Comparison of ENCODE assay signal across 8 cellular contexts in genomic region chr3:115512565-115513410, GRCh38.
A peak's percentile ranks its signal among the peaks of the same experiment; 100 is the strongest.
DNase-seq lines count a peak whose midpoint lies in the region; ATAC-seq, FAIRE-seq and TF ChIP-seq lines count a peak whose summit lies in the region.

No MANE protein-coding gene starts in this region.

- H3K36me3 Mint-ChIP-seq in stimulated activated effector memory CD8-positive, alpha-beta T cell treated with anti-CD3 and anti-CD28 coated beads, Interleukin-12 subunit alpha, Interleukin-12 subunit beta, amount 100 ng/mL, for 72 hours = no peaks in the 10 kb centered on the region

- peak overlapping the region; percentile 68 for H3K4me3 ChIP-seq in HUES48 (ENCODE audit: low read depth, low read length)
- peak overlapping the region; percentile 19 for H3K4me3 ChIP-seq in RWPE2 (ENCODE audit: severe bottlenecking)

- peak overlapping the region; percentile 80 for H3K4me3 Mint-ChIP-seq in stimulated activated effector memory CD8-positive, alpha-beta T cell treated with anti-CD3 and anti-CD28 coated beads, Interleukin-12 subunit alpha, Interleukin-12 subunit beta, amount 100 ng/mL, for 72 hours

- H3K36me3 ChIP-seq in HUES48 (ENCODE audit: control insufficient read depth, insufficient read depth, low read length) (no peaks in the 10 kb centered on the region), RWPE2 (ENCODE audit: low read depth) (no peaks in the 10 kb centered on the region)

- H3K27me3 ChIP-seq in HUES48 (ENCODE audit: control insufficient read depth, insufficient read depth, low read length) (no peaks in the 10 kb centered on the region), RWPE2 (ENCODE audit: insufficient read depth, poor library complexity, severe bottlenecking) (no peaks in the 10 kb centered on the region)

- peak overlapping the region; percentile 41 for H3K27ac Mint-ChIP-seq in stimulated activated effector memory CD8-positive, alpha-beta T cell treated with anti-CD3 and anti-CD28 coated beads, Interleukin-12 subunit alpha, Interleukin-12 subunit beta, amount 100 ng/mL, for 72 hours

- FAIRE-seq in HTR-8/SVneo (lab: Jason Lieb, UNC) = no peak

- H3K4me1 Mint-ChIP-seq in stimulated activated effector memory CD8-positive, alpha-beta T cell treated with anti-CD3 and anti-CD28 coated beads, Interleukin-12 subunit alpha, Interleukin-12 subunit beta, amount 100 ng/mL, for 72 hours = peaks cover 23% of the 10 kb centered on the region

- no peak for TF ChIP-seq CTCF in RWPE2 (IDR thresholded peaks at IDR 0.05; ENCODE audit: poor library complexity, severe bottlenecking)

- H3K27ac ChIP-seq in HUES48 (ENCODE audit: low read depth, low read length) = peak overlapping the region; percentile 94
- no peak overlapping the region for H3K27ac ChIP-seq in RWPE2 (ENCODE audit: poor library complexity, severe bottlenecking)

- peaks cover 16% of the 10 kb centered on the region for H3K4me1 ChIP-seq in HUES48 (ENCODE audit: control insufficient read depth, insufficient read depth, low read length)
- peaks cover 6% of the 10 kb centered on the region for H3K4me1 ChIP-seq in RWPE2 (ENCODE audit: insufficient read depth, poor library complexity, severe bottlenecking)

- H3K9me3 ChIP-seq in HUES48 (ENCODE audit: control insufficient read depth, insufficient read depth, low read length) (no peaks in the 10 kb centered on the region), RWPE2 (ENCODE audit: severe bottlenecking) (no peaks in the 10 kb centered on the region)

- ATAC-seq in RWPE2 (ENCODE audit: low read depth) = peak; percentile 60
- peak; percentile 70 for ATAC-seq in stimulated activated effector memory CD8-positive, alpha-beta T cell treated with anti-CD3 and anti-CD28 coated beads, Interleukin-12 subunit alpha, Interleukin-12 subunit beta, amount 100 ng/mL, for 72 hours
- ATAC-seq in GM21515 (IDR thresholded peaks at IDR 0.05; ENCODE audit: unreplicated experiment) = no peak

- H3K9ac ChIP-seq in HUES48 (ENCODE audit: low read depth, low read length) = peak overlapping the region; percentile 77

- DNase-seq in DMS53 treated with DMSO at 0.1 percent for 48 hours (lab: John Stamatoyannopoulos, UW; ENCODE audit: unreplicated experiment) = peak; percentile 32
- DNase-seq in RWPE2 (ENCODE audit: low spot score) = no peak
- peak; percentile 26 for DNase-seq in cerebellum (ENCODE audit: low spot score)
- peak; percentile 44 for DNase-seq in kidney tubule cell (ENCODE audit: low spot score)
- DNase-seq in stimulated activated effector memory CD8-positive, alpha-beta T cell treated with anti-CD3 and anti-CD28 coated beads, Interleukin-12 subunit alpha, Interleukin-12 subunit beta, amount 100 ng/mL, for 72 hours (ENCODE audit: low spot score in 2 of 2) = no peak
- no peak for DNase-seq in HTR-8/SVneo (ENCODE audit: insufficient read length, low spot score)

- no peaks in the 10 kb centered on the region for H3K9me3 Mint-ChIP-seq in stimulated activated effector memory CD8-positive, alpha-beta T cell treated with anti-CD3 and anti-CD28 coated beads, Interleukin-12 subunit alpha, Interleukin-12 subunit beta, amount 100 ng/mL, for 72 hours

Comparison
In these comparisons a context has a peak if more than half of its experiments do, and no peak if none do; other contexts are left out.
1. DNase-seq: peak in DMS53 treated with DMSO at 0.1 percent for 48 hours (single experiment), cerebellum (single experiment) and kidney tubule cell (single experiment); none in RWPE2 (single experiment), stimulated activated effector memory CD8-positive, alpha-beta T cell treated with anti-CD3 and anti-CD28 coated beads, Interleukin-12 subunit alpha, Interleukin-12 subunit beta, amount 100 ng/mL, for 72 hours (0 of 2) and HTR-8/SVneo (single experiment).